In the genomic region with DNA sequence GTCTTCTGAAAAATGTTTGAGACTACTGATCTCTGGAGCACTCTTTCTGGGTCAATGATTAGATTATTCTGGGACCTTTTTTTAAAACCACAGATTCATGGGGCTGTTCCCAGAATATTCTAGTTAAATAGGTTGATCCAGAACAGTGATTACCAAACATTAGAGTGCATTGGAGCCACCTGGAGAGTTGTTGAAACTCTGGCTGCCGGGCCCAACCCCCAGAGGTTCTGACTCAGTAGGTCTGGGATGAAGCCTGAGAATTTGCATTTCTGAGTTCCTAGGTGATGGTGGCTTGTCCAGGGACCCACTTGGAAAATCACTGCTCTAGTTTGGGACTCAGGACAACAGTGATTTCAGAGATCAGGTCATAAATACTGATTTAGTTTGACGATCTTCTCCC, we compare ENCODE assay signal across 31 cellular contexts.
"Had no signal": no experiment of that assay in that cellular context is flagged by ENCODE, and none has a peak within 500 bp of the region (broad histone marks: within the 10 kb centered on the region; RNA-seq: fewer than 3 reads in every experiment).

No MANE protein-coding gene starts in this region.

- H3K4me1 ChIP-seq: colonic mucosa, esophagus squamous epithelium, parathyroid adenoma, suprapubic skin had no signal

- H3K4me1 Mint-ChIP-seq: immature natural killer cell; memory B cell; naive thymus-derived CD4-positive, alpha-beta T cell; stimulated activated naive CD8-positive, alpha-beta T cell treated with anti-CD3 and anti-CD28 coated beads, Interleukin-15, amount 100 ng/mL, for 72 hours had no signal

- H3K36me3 Mint-ChIP-seq: immature natural killer cell; memory B cell; mesothelial cell of epicardium; naive thymus-derived CD4-positive, alpha-beta T cell; type B pancreatic cell had no signal

- FAIRE-seq: endometrium had no signal

- H3K27ac Mint-ChIP-seq: effector memory CD8-positive, alpha-beta T cell; immature natural killer cell; memory B cell; mesothelial cell of epicardium; naive thymus-derived CD4-positive, alpha-beta T cell; nephron; neural progenitor cell; progenitor cell of endocrine pancreas; stimulated activated naive CD8-positive, alpha-beta T cell treated with anti-CD3 and anti-CD28 coated beads, Interleukin-15, amount 100 ng/mL, for 72 hours; type B pancreatic cell had no signal

- ATAC-seq: effector memory CD8-positive, alpha-beta T cell; mucosa of descending colon; naive thymus-derived CD4-positive, alpha-beta T cell; sciatic nerve; stimulated activated naive CD8-positive, alpha-beta T cell treated with anti-CD3 and anti-CD28 coated beads, Interleukin-15, amount 100 ng/mL, for 72 hours had no signal

- H3K27me3 ChIP-seq: colonic mucosa, esophagus squamous epithelium, neural progenitor cell, right atrium auricular region, suprapubic skin had no signal

- H3K4me3 ChIP-seq: colonic mucosa, esophagus squamous epithelium, lung, mucosa of descending colon, neural progenitor cell, right atrium auricular region, smooth muscle cell, suprapubic skin had no signal

- H3K4me3 Mint-ChIP-seq: effector memory CD8-positive, alpha-beta T cell; immature natural killer cell; memory B cell; mesothelial cell of epicardium; naive thymus-derived CD4-positive, alpha-beta T cell; nephron; neural progenitor cell; stimulated activated naive CD8-positive, alpha-beta T cell treated with anti-CD3 and anti-CD28 coated beads, Interleukin-15, amount 100 ng/mL, for 72 hours; type B pancreatic cell had no signal

- H3K9me3 Mint-ChIP-seq: effector memory CD8-positive, alpha-beta T cell; mesothelial cell of epicardium; nephron; neural progenitor cell; stimulated activated naive CD8-positive, alpha-beta T cell treated with anti-CD3 and anti-CD28 coated beads, Interleukin-15, amount 100 ng/mL, for 72 hours; type B pancreatic cell had no signal

- H3K36me3 ChIP-seq: colonic mucosa, esophagus squamous epithelium, neural progenitor cell, right atrium auricular region, suprapubic skin had no signal

- H3K27ac ChIP-seq: colonic mucosa, esophagus squamous epithelium, neural progenitor cell, parathyroid adenoma, right atrium auricular region, suprapubic skin had no signal

- DNase-seq: colonic mucosa; dermis blood vessel endothelial cell; effector memory CD8-positive, alpha-beta T cell; erythroblast; esophagus squamous epithelium; foreskin melanocyte; hypothalamus; immature natural killer cell; islet precursor cell; kidney glomerular epithelial cell; mucosa of descending colon; naive thymus-derived CD4-positive, alpha-beta T cell; stimulated activated CD4-positive, alpha-beta T cell treated with anti-CD3 and anti-CD28 coated beads, Interleukin-12 subunit alpha, Interleukin-12 subunit beta, amount 100 ng/mL, for 4 hours; stimulated activated CD4-positive, alpha-beta T cell treated with anti-CD3 and anti-CD28 coated beads, Interleukin-1b, Interleukin-23, amount 100 ng/mL, for 48 hours; stimulated activated CD4-positive, alpha-beta T cell treated with anti-CD3 and anti-CD28 coated beads, Interleukin-4, amount 100 ng/mL, for 1 hour; stimulated activated CD8-positive, alpha-beta memory T cell treated with anti-CD3 and anti-CD28 coated beads, Interleukin-4, amount 100 ng/mL, for 48 hours; stimulated activated naive CD4-positive, alpha-beta T cell; stimulated activated naive CD8-positive, alpha-beta T cell treated with anti-CD3 and anti-CD28 coated beads, Interleukin-15, amount 100 ng/mL, for 72 hours had no signal

- H3K27me3 Mint-ChIP-seq: effector memory CD8-positive, alpha-beta T cell; memory B cell; naive thymus-derived CD4-positive, alpha-beta T cell; progenitor cell of endocrine pancreas; stimulated activated naive CD8-positive, alpha-beta T cell treated with anti-CD3 and anti-CD28 coated beads, Interleukin-15, amount 100 ng/mL, for 72 hours; type B pancreatic cell had no signal

- H3K9me3 ChIP-seq: colonic mucosa, esophagus squamous epithelium, mucosa of descending colon, right atrium auricular region, suprapubic skin had no signal
